9 cellular contexts compared by ENCODE assay signal in the genomic region with DNA sequence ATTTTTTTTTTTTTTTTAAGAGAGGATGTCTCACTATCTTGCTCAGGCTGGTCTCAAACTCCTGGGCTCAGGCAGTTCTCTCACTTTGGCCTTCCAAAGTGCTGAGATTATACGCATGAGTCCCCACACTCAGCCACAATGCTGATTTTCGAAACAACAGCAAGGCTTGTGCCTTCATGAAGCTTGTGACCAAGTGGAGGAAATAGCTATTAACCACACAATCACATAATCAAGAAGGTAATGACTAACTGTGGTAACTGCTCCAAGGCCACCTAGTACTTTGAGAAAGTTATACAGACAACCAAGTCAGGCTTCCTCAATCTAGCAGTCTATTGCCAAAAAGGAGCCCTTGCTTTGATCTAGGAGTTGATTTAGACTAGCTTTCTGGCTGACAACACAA. TPM values are rescaled to one million over a fixed set of nuclear protein-coding genes. Genes with fewer than 3 reads are reported as not detected.
DNase-seq lines count a peak whose midpoint lies in the region; ATAC-seq, FAIRE-seq and TF ChIP-seq lines count a peak whose summit lies in the region.
"Had no signal": no experiment of that assay in that cellular context is flagged by ENCODE, and none has a peak within 500 bp of the region (broad histone marks: within the 10 kb centered on the region; RNA-seq: fewer than 3 reads in every experiment).

No MANE protein-coding gene starts in this region.

- peak; percentile 69 for ATAC-seq in GM18519 (IDR thresholded peaks at IDR 0.05; ENCODE audit: low FRiP score, unreplicated experiment)
- peak; percentile 98 for ATAC-seq in GM21825 (IDR thresholded peaks at IDR 0.05; ENCODE audit: unreplicated experiment)
- ATAC-seq in SK-N-SH treated with all-trans-retinoic acid at 6 μM for 48 hours: no peak

- DNase-seq in HT1080 (ENCODE audit: low read depth) (peak; percentile 25), iris pigment epithelial cell (ENCODE audit: low read depth) (peak; percentile 86), midbrain (lab: John Stamatoyannopoulos, UW) (no peak), HTR-8/SVneo (ENCODE audit: insufficient read length, low spot score) (no peak), amygdala (lab: John Stamatoyannopoulos, UW) (no peak)
- DNase-seq: Peyer's patch had no signal

- no peak for FAIRE-seq in HTR-8/SVneo (lab: Jason Lieb, UNC)

TF ChIP-seq in SK-N-SH treated with all-trans-retinoic acid at 6 μM for 48 hours, 23 proteins besides CTCF, POLR2A, EP300 and RAD21:
- TF ChIP-seq OSR1 (CRISPR knock-in tag; IDR thresholded peaks at IDR 0.05) (no peak), ZNF565 (CRISPR knock-in tag; conservative IDR thresholded peaks at IDR 0.05; ENCODE audit: low read depth) (no peak), GLIS3 (CRISPR knock-in tag; IDR thresholded peaks at IDR 0.05) (no peak), SNAI2 (CRISPR knock-in tag; IDR thresholded peaks at IDR 0.05) (no peak), ESRRG (CRISPR knock-in tag; IDR thresholded peaks at IDR 0.05) (no peak), CSDC2 (CRISPR knock-in tag; IDR thresholded peaks at IDR 0.05) (no peak), ZC3H10 (CRISPR knock-in tag; IDR thresholded peaks at IDR 0.05) (no peak), ISL1 (CRISPR knock-in tag; IDR thresholded peaks at IDR 0.05) (no peak), CREB5 (CRISPR knock-in tag; IDR thresholded peaks at IDR 0.05; ENCODE audit: low read depth) (no peak), CSRNP3 (CRISPR knock-in tag; IDR thresholded peaks at IDR 0.05) (no peak)
- TF ChIP-seq, protein P1, sequence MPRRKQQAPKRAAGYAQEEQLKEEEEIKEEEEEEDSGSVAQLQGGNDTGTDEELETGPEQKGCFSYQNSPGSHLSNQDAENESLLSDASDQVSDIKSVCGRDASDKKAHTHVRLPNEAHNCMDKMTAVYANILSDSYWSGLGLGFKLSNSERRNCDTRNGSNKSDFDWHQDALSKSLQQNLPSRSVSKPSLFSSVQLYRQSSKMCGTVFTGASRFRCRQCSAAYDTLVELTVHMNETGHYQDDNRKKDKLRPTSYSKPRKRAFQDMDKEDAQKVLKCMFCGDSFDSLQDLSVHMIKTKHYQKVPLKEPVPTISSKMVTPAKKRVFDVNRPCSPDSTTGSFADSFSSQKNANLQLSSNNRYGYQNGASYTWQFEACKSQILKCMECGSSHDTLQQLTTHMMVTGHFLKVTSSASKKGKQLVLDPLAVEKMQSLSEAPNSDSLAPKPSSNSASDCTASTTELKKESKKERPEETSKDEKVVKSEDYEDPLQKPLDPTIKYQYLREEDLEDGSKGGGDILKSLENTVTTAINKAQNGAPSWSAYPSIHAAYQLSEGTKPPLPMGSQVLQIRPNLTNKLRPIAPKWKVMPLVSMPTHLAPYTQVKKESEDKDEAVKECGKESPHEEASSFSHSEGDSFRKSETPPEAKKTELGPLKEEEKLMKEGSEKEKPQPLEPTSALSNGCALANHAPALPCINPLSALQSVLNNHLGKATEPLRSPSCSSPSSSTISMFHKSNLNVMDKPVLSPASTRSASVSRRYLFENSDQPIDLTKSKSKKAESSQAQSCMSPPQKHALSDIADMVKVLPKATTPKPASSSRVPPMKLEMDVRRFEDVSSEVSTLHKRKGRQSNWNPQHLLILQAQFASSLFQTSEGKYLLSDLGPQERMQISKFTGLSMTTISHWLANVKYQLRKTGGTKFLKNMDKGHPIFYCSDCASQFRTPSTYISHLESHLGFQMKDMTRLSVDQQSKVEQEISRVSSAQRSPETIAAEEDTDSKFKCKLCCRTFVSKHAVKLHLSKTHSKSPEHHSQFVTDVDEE (CRISPR knock-in tag; IDR thresholded peaks at IDR 0.05): no peak
TF ChIP-seq in SK-N-SH treated with all-trans-retinoic acid at 6 μM for 48 hours: peak in this region for 0.

RNA-seq across cellular contexts. Expression of gene SOD2, which starts 46.3 kb away (rescaled TPM):
- total RNA-seq in HT1080 (2014; rRNA removed; shearing (Covaris generic)): 53.5 and 60.2 TPM in 2 replicates
- 39.3 and 41.5 TPM in 2 replicates for polyA plus RNA-seq in HT1080 (2015; cell fraction: cytosol; rRNA removed)
- polyA plus RNA-seq in HT1080 (2015; cell fraction: nucleus; rRNA removed): 15.6 and 20.7 TPM in 2 replicates

Comparison
In these comparisons a context has a peak if more than half of its experiments do, and no peak if none do; other contexts are left out.
1. DNase-seq: peak in HT1080 (single experiment) and iris pigment epithelial cell (single experiment); none in midbrain (single experiment), HTR-8/SVneo (single experiment) and amygdala (0 of 56).